Comparison of ENCODE assay signal across 29 cellular contexts in genomic region chr7:140754506-140754905, GRCh38.
"Had no signal": no experiment of that assay in that cellular context is flagged by ENCODE, and none has a peak within 500 bp of the region (broad histone marks: within the 10 kb centered on the region; RNA-seq: fewer than 3 reads in every experiment).

No MANE protein-coding gene starts in this region.

- H3K27ac ChIP-seq: gastroesophageal sphincter, heart left ventricle, hepatocyte, lower lobe of right lung, neutrophil, parathyroid adenoma, prostate gland, sigmoid colon, testis, tibial nerve, upper lobe of right lung, vagina had no signal

- H3K9ac ChIP-seq: parathyroid adenoma had no signal

- H3K36me3 ChIP-seq: prostate gland had no signal

- DNase-seq: cerebellar nuclear complex; cortex of kidney; effector memory CD8-positive, alpha-beta T cell; foreskin fibroblast; heart left ventricle; immature natural killer cell; islet precursor cell; kidney glomerular epithelial cell; left colon; left ventricle myocardium superior; lower lobe of right lung; naive thymus-derived CD8-positive, alpha-beta T cell; nephron progenitor cell; right cardiac atrium; sigmoid colon; stimulated activated CD4-positive, alpha-beta T cell treated with anti-CD3 and anti-CD28 coated beads, Interleukin-2, amount 100 ng/mL, for 24 hours; stimulated activated CD4-positive, alpha-beta T cell treated with anti-CD3 and anti-CD28 coated beads, Interleukin-4, amount 100 ng/mL, for 24 hours; stimulated activated naive CD8-positive, alpha-beta T cell treated with anti-CD3 and anti-CD28 coated beads, Interleukin-15, Interleukin-2, amounts not matched to agents 100 U/mL and 50 U/mL, for 24 hours; substantia nigra; testis; upper lobe of right lung had no signal

- H3K27me3 ChIP-seq: gastroesophageal sphincter, heart left ventricle, hepatocyte, neutrophil, sigmoid colon, testis, tibial nerve, upper lobe of right lung, vagina had no signal

- H2AFZ ChIP-seq: hepatocyte, parathyroid adenoma had no signal

- ATAC-seq: effector memory CD8-positive, alpha-beta T cell; gastroesophageal sphincter; heart left ventricle; left colon; left ventricle myocardium superior; lower lobe of right lung; naive thymus-derived CD8-positive, alpha-beta T cell; right cardiac atrium; stimulated activated memory B cell treated with anti-CD40 and anti-IgM and Interleukin-4, amounts not matched to agents 10 μg/mL and 1 μg/mL and 100 μg/mL, for 72 hours; stimulated activated naive CD8-positive, alpha-beta T cell treated with anti-CD3 and anti-CD28 coated beads, Interleukin-15, Interleukin-2, amounts not matched to agents 100 U/mL and 50 U/mL, for 24 hours; upper lobe of right lung had no signal

- H3K4me2 ChIP-seq: hepatocyte had no signal

- H3K9me3 Mint-ChIP-seq: effector memory CD8-positive, alpha-beta T cell; immature natural killer cell; naive thymus-derived CD8-positive, alpha-beta T cell; stimulated activated memory B cell treated with anti-CD40 and anti-IgM and Interleukin-4, amounts not matched to agents 10 μg/mL and 1 μg/mL and 100 μg/mL, for 72 hours had no signal

- H3K4me1 ChIP-seq: gastroesophageal sphincter, heart left ventricle, lower lobe of right lung, parathyroid adenoma, prostate gland, sigmoid colon, testis, tibial nerve, upper lobe of right lung, vagina had no signal

- H3K27ac Mint-ChIP-seq: effector memory CD8-positive, alpha-beta T cell; immature natural killer cell; nephron progenitor cell; stimulated activated memory B cell treated with anti-CD40 and anti-IgM and Interleukin-4, amounts not matched to agents 10 μg/mL and 1 μg/mL and 100 μg/mL, for 72 hours had no signal

- H3K9me3 ChIP-seq: gastroesophageal sphincter, heart left ventricle, lower lobe of right lung, neutrophil, prostate gland, sigmoid colon, testis, tibial nerve, upper lobe of right lung, vagina had no signal

- H3K4me3 Mint-ChIP-seq: effector memory CD8-positive, alpha-beta T cell; immature natural killer cell; naive thymus-derived CD8-positive, alpha-beta T cell; nephron progenitor cell; stimulated activated memory B cell treated with anti-CD40 and anti-IgM and Interleukin-4, amounts not matched to agents 10 μg/mL and 1 μg/mL and 100 μg/mL, for 72 hours had no signal

- H3K27me3 Mint-ChIP-seq: effector memory CD8-positive, alpha-beta T cell; naive thymus-derived CD8-positive, alpha-beta T cell; stimulated activated memory B cell treated with anti-CD40 and anti-IgM and Interleukin-4, amounts not matched to agents 10 μg/mL and 1 μg/mL and 100 μg/mL, for 72 hours had no signal

- H3K4me1 Mint-ChIP-seq: immature natural killer cell; naive thymus-derived CD8-positive, alpha-beta T cell; nephron progenitor cell; stimulated activated memory B cell treated with anti-CD40 and anti-IgM and Interleukin-4, amounts not matched to agents 10 μg/mL and 1 μg/mL and 100 μg/mL, for 72 hours had no signal

- H3K4me3 ChIP-seq: gastroesophageal sphincter, heart left ventricle, hepatocyte, lower lobe of right lung, prostate gland, sigmoid colon, testis, tibial nerve, upper lobe of right lung, vagina had no signal

- H3K79me2 ChIP-seq: hepatocyte had no signal
